In the genomic region with DNA sequence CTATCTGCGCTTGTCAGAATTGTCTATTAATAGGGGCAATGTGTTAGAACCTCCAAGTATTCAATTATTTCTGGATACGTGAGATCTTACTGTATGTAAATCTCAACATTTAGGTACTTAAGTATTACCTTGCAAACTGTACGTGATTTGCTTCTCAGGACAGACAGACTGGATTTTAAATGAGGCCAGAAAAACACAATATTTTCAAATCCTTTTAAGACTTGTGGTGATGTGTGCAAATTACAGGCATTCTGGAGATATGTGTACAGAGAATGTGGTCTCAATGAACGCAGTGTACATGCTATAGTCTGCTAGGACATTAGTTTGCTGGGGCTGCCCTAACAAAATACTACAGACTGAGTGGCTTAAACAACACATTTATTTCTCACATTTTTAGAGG, we compare ENCODE assay signal across 19 cellular contexts. TPM values are rescaled to one million over a fixed set of nuclear protein-coding genes. Genes with fewer than 3 reads are reported as not detected.
DNase-seq lines count a peak whose midpoint lies in the region; ATAC-seq, FAIRE-seq and TF ChIP-seq lines count a peak whose summit lies in the region.
"Had no signal": no experiment of that assay in that cellular context is flagged by ENCODE, and none has a peak within 500 bp of the region (broad histone marks: within the 10 kb centered on the region; RNA-seq: fewer than 3 reads in every experiment).

No MANE protein-coding gene starts in this region.

- H3K4me3 Mint-ChIP-seq in CD4-positive, alpha-beta T cell = no peak overlapping the region
- no peak overlapping the region for H3K4me3 Mint-ChIP-seq in neural progenitor cell
- H3K4me3 Mint-ChIP-seq in naive thymus-derived CD8-positive, alpha-beta T cell = no peak overlapping the region
- H3K4me3 Mint-ChIP-seq: H9 had no signal

- no peaks in the 10 kb centered on the region for H3K9me3 Mint-ChIP-seq in CD4-positive, alpha-beta T cell
- H3K9me3 Mint-ChIP-seq in neural progenitor cell = no peaks in the 10 kb centered on the region
- H3K9me3 Mint-ChIP-seq in naive thymus-derived CD8-positive, alpha-beta T cell = no peaks in the 10 kb centered on the region

- H3K79me1 ChIP-seq in H1 (ENCODE audit: low read depth, low read length) = no peaks in the 10 kb centered on the region

- H3K23ac ChIP-seq in H1 (ENCODE audit: insufficient read length) = no peak overlapping the region

- H3K56ac ChIP-seq in H1 (replicated peaks; ENCODE audit: insufficient read length, low read depth, low read length) = no peak overlapping the region

- H2BK120ac ChIP-seq in H1 (replicated peaks; ENCODE audit: low read depth, low read length) = no peak overlapping the region

- H3K79me2 ChIP-seq in Karpas-422 (ENCODE audit: low read length) (no peaks in the 10 kb centered on the region), H1 (ENCODE audit: control insufficient read depth in 1 of 2, insufficient read depth in 2 of 2, low read length in 2 of 2) (no peaks in the 10 kb centered on the region), neural progenitor cell (ENCODE audit: low read depth) (no peaks in the 10 kb centered on the region)

- H2BK15ac ChIP-seq in H1 (ENCODE audit: low read length) = no peak overlapping the region

- POLR2A ChIA-PET in CD4-positive, alpha-beta T cell (lab: Charles Lee) = interaction anchor here (1.2 kb wide), 1 partner anchor 18 kb away, joined by 4 read pairs; no protein-coding TSS in a partner anchor
- POLR2A ChIA-PET in H1 (lab: Charles Lee; ENCODE audit: partially characterized antibody) = interaction anchor here (1.4 kb wide), 1 partner anchor 96 kb away, joined by 3 read pairs; no protein-coding TSS in a partner anchor
- POLR2A ChIA-PET in naive thymus-derived CD8-positive, alpha-beta T cell (lab: Charles Lee) = no interaction called here

- no peak overlapping the region for H2AK5ac ChIP-seq in H1 (ENCODE audit: low read depth, low read length)

- peak overlapping the region; percentile 23 for H3K27ac Mint-ChIP-seq in CD4-positive, alpha-beta T cell
- no peak overlapping the region for H3K27ac Mint-ChIP-seq in neural progenitor cell
- peak overlapping the region in 1 of 10 donors; percentile 45 for H3K27ac Mint-ChIP-seq in naive thymus-derived CD8-positive, alpha-beta T cell
- H3K27ac Mint-ChIP-seq: H9 had no signal

- no peak overlapping the region for H3K4ac ChIP-seq in H1 (replicated peaks; ENCODE audit: insufficient read length, low read depth, low read length)

- H2AFZ ChIP-seq in Karpas-422 (ENCODE audit: low read length) (no peak overlapping the region), H1 (ENCODE audit: low read length) (no peak overlapping the region), neural progenitor cell (replicated peaks) (no peak overlapping the region)

- no peak overlapping the region for H4K5ac ChIP-seq in H1 (ENCODE audit: insufficient read length, low read depth, low read length)

- no peak overlapping the region for H3K9ac ChIP-seq in Karpas-422 (ENCODE audit: low read length)
- no peak overlapping the region for H3K9ac ChIP-seq in H1 (replicated peaks in 1 of 4; ENCODE audit: extremely low read depth in 1 of 4, low read depth in 3 of 4, low read length in 3 of 4)
- H3K9ac ChIP-seq in neural progenitor cell = no peak overlapping the region

- no peaks in the 10 kb centered on the region for H3K27me3 ChIP-seq in CD4-positive, alpha-beta T cell (ENCODE audit: control insufficient read depth, insufficient read depth, low read length)
- H3K27me3 ChIP-seq in Karpas-422 (ENCODE audit: low read length) (0 out of 2 replicates have a peak, but pooled peaks cover 2% of the 10 kb centered on the region), H1 (replicated peaks in 1 of 4; ENCODE audit: control insufficient read depth in 3 of 4, extremely low read depth in 1 of 4, insufficient read depth in 3 of 4, low read length in 3 of 4) (no peaks in the 10 kb centered on the region; a peak in 2 of 7 replicates), neural progenitor cell (no peaks in the 10 kb centered on the region)
- H3K27me3 ChIP-seq: Peyer's patch had no signal

- TF ChIP-seq EP300 in H1 (IDR thresholded peaks at IDR 0.05; ENCODE audit: borderline replicate concordance in 1 of 2, low read depth in 2 of 2, low read length in 2 of 2) = no peak

- H2BK20ac ChIP-seq in H1 (ENCODE audit: low read length) = peak overlapping the region; percentile 10; the same call in 1 of the 2 replicates

- no peaks in the 10 kb centered on the region; the same call in 1 of the 2 replicates for H3K23me2 ChIP-seq in H1 (ENCODE audit: low read depth, low read length)

- peaks cover 10% of the 10 kb centered on the region for H3F3A ChIP-seq in neural progenitor cell (ENCODE audit: low read depth)

- intact Hi-C loops in CD4-positive, alpha-beta T cell (cut with DNase I, micrococcal nuclease) = loop anchor here in 1 of 2 experiments (2.0 to 5.0 kb wide), 2 partner anchors 57 to 141 kb away; partner anchors contain the start of gene CEP43

- H4K8ac ChIP-seq in H1 (ENCODE audit: extremely low read depth, insufficient read depth, low read length) = no peak overlapping the region

- no peak for TF ChIP-seq POLR2A in H1 (IDR thresholded peaks at IDR 0.05; ENCODE audit: control extremely low read depth in 1 of 2, low read depth in 2 of 2, low read length in 2 of 2)

- no peak overlapping the region for H2BK12ac ChIP-seq in H1 (ENCODE audit: low read depth, low read length)

- no peaks in the 10 kb centered on the region for H4K20me1 ChIP-seq in Karpas-422 (ENCODE audit: insufficient read depth, low read depth, low read length)
- H4K20me1 ChIP-seq in H1 (replicated peaks in 1 of 2; ENCODE audit: control insufficient read depth in 1 of 2, insufficient read depth in 2 of 2, low read length in 2 of 2) = no peaks in the 10 kb centered on the region
- H4K20me1 ChIP-seq in neural progenitor cell (ENCODE audit: low read depth) = no peaks in the 10 kb centered on the region

- no peak for DNase-seq in CD4-positive, alpha-beta T cell
- peak; percentile 53 for DNase-seq in Karpas-422
- DNase-seq in H1 (ENCODE audit: low read depth in 1 of 2, low spot score in 2 of 2) = no peak
- DNase-seq in neural progenitor cell (ENCODE audit: low spot score) = no peak
- DNase-seq in naive thymus-derived CD8-positive, alpha-beta T cell = no peak
- DNase-seq: H9, NCI-H1436 treated with DMSO at 0.1 percent for 48 hours, NCI-H2107, NCI-H446, NCI-H774, Right ventricle myocardium superior had no signal

- 87% methylated on average over 4 of the region's 4 CpGs; no CpG with 5 or more reads in 1 of the 2 experiments for WGBS in H1 (ENCODE audit: extremely low coverage in 1 of 2, insufficient coverage in 1 of 2, insufficient read length in 1 of 2, insufficient replicate concordance in 2 of 2, low coverage in 1 of 2, low lambda C conversion rate in 2 of 2, missing lambda C conversion rate in 1 of 2), 2 experiments

- H3K9me3 ChIP-seq in CD4-positive, alpha-beta T cell (ENCODE audit: control insufficient read depth, low read length) = no peaks in the 10 kb centered on the region
- H3K9me3 ChIP-seq in Karpas-422 (ENCODE audit: low read length) (no peaks in the 10 kb centered on the region), H1 (ENCODE audit: insufficient read depth in 2 of 2, low read depth in 1 of 2, low read length in 1 of 2) (peaks cover 4 to 7% of the 10 kb centered on the region in 2 experiments; a peak in 3 of 4 replicates), neural progenitor cell (ENCODE audit: low read depth) (no peaks in the 10 kb centered on the region)
- H3K9me3 ChIP-seq: A549, Peyer's patch had no signal

- TF ChIP-seq CTCF in CD4-positive, alpha-beta T cell (IDR thresholded peaks at IDR 0.05) = no peak
- TF ChIP-seq CTCF in H1 (IDR thresholded peaks at IDR 0.05; ENCODE audit: control extremely low read depth in 1 of 3, insufficient read depth in 1 of 3, low read depth in 1 of 3, low read length in 3 of 3) (no peak), neural progenitor cell (IDR thresholded peaks at IDR 0.05) (peak; percentile 5)

- H3K4me3 ChIP-seq in Karpas-422 (ENCODE audit: low read length) (no peak overlapping the region), H1 (ENCODE audit: extremely low read depth in 1 of 4, insufficient read depth in 2 of 4, low read depth in 3 of 4, low read length in 4 of 4) (no peak overlapping the region), neural progenitor cell (no peak overlapping the region)
- H3K4me3 ChIP-seq: A549, Peyer's patch had no signal

- H3K9me2 ChIP-seq in Karpas-422 (replicated peaks; ENCODE audit: insufficient read depth, low read length) = no peaks in the 10 kb centered on the region

- peak; percentile 7 for FAIRE-seq in H1 (lab: Jason Lieb, UNC)
- FAIRE-seq: A549, D721Med had no signal

- H2BK5ac ChIP-seq in H1 (ENCODE audit: low read depth, low read length) = no peak overlapping the region

- no peak for TF ChIP-seq RAD21 in H1 (IDR thresholded peaks at IDR 0.05 in 1 of 2, conservative IDR thresholded peaks at IDR 0.05 in 1 of 2; ENCODE audit: low read depth in 2 of 2, low read length in 2 of 2)

- H3K27me3 Mint-ChIP-seq in CD4-positive, alpha-beta T cell = no peaks in the 10 kb centered on the region
- H3K27me3 Mint-ChIP-seq in neural progenitor cell (ENCODE audit: insufficient read depth, low read depth) = peaks cover 10% of the 10 kb centered on the region
- H3K27me3 Mint-ChIP-seq in naive thymus-derived CD8-positive, alpha-beta T cell = peaks cover 0 to 15% (median 10%) of the 10 kb centered on the region in 5 donors

- no peaks in the 10 kb centered on the region for H3K36me3 ChIP-seq in Karpas-422 (ENCODE audit: insufficient read depth, low read length)
- no peaks in the 10 kb centered on the region for H3K36me3 ChIP-seq in H1 (ENCODE audit: control insufficient read depth in 2 of 4, insufficient read depth in 4 of 4, low read length in 3 of 4)
- no peaks in the 10 kb centered on the region for H3K36me3 ChIP-seq in neural progenitor cell
- H3K36me3 ChIP-seq: Peyer's patch had no signal

- no peak overlapping the region for H3K27ac ChIP-seq in CD4-positive, alpha-beta T cell (ENCODE audit: low read depth, low read length)
- H3K27ac ChIP-seq in Karpas-422 (ENCODE audit: low read length) = no peak overlapping the region
- no peak overlapping the region for H3K27ac ChIP-seq in H1 (ENCODE audit: low read depth, low read length)
- H3K27ac ChIP-seq in neural progenitor cell = no peak overlapping the region
- H3K27ac ChIP-seq: A549 had no signal

- H3K14ac ChIP-seq in H1 (ENCODE audit: insufficient read length) = no peak overlapping the region

- CTCF ChIA-PET in CD4-positive, alpha-beta T cell (lab: Charles Lee) = interaction anchor here (1.2 to 1.3 kb wide), 2 partner anchors 10 to 17 kb away, joined by 3 read pairs; partner anchors contain the start of gene CCR6
- CTCF ChIA-PET in H1 (lab: Charles Lee; ENCODE audit: partially characterized antibody) = interaction anchor here (0.5 to 7.2 kb wide), 10 partner anchors 10 to 781 kb away, joined by 3 to 72 read pairs (median 6); partner anchors contain the start of gene RNASET2

- no peak overlapping the region for H3K4me2 ChIP-seq in Karpas-422 (ENCODE audit: low read depth, low read length, poor library complexity, severe bottlenecking)
- H3K4me2 ChIP-seq in H1 (ENCODE audit: insufficient read depth in 1 of 2, low read depth in 2 of 2, low read length in 2 of 2) = no peak overlapping the region
- no peak overlapping the region for H3K4me2 ChIP-seq in neural progenitor cell
- H3K4me2 ChIP-seq: A549 had no signal

- peaks cover 6% of the 10 kb centered on the region for H3K36me3 Mint-ChIP-seq in CD4-positive, alpha-beta T cell (ENCODE audit: low read depth)
- no peaks in the 10 kb centered on the region for H3K36me3 Mint-ChIP-seq in neural progenitor cell
- H3K36me3 Mint-ChIP-seq in naive thymus-derived CD8-positive, alpha-beta T cell = no peaks in the 10 kb centered on the region

- no peak for ATAC-seq in CD4-positive, alpha-beta T cell (ENCODE audit: poor library complexity)
- no peak for ATAC-seq in naive thymus-derived CD8-positive, alpha-beta T cell
- ATAC-seq in GM18867 (IDR thresholded peaks at IDR 0.05; ENCODE audit: unreplicated experiment) = no peak
- ATAC-seq in HG03045 (IDR thresholded peaks at IDR 0.05; ENCODE audit: unreplicated experiment) = no peak
- ATAC-seq: A549, SK-N-SH treated with all-trans-retinoic acid at 6 μM for 48 hours had no signal

- H3K4me1 ChIP-seq in Karpas-422 (ENCODE audit: low read length) (peaks cover 7% of the 10 kb centered on the region), H1 (replicated peaks in 1 of 4; ENCODE audit: control insufficient read depth in 3 of 4, insufficient read depth in 4 of 4, low read length in 3 of 4) (peaks cover 0 to 12% (median 8%) of the 10 kb centered on the region in 4 experiments; a peak in 5 of 7 replicates), neural progenitor cell (peaks cover 14% of the 10 kb centered on the region)
- H3K4me1 ChIP-seq: A549 had no signal

- H3K18ac ChIP-seq in H1 (ENCODE audit: extremely low read depth, low read length) = no peak overlapping the region

- no peak overlapping the region for H4K91ac ChIP-seq in H1 (replicated peaks; ENCODE audit: insufficient read length, low read length)

- peaks cover 42% of the 10 kb centered on the region for H3K4me1 Mint-ChIP-seq in CD4-positive, alpha-beta T cell (ENCODE audit: low read depth)
- H3K4me1 Mint-ChIP-seq in neural progenitor cell = peaks cover 22% of the 10 kb centered on the region
- H3K4me1 Mint-ChIP-seq in naive thymus-derived CD8-positive, alpha-beta T cell = peaks cover 0 to 33% (median 7%) of the 10 kb centered on the region in 4 donors

RNA-seq across cellular contexts. Expression of gene CCR6, which starts 16.9 kb away (rescaled TPM):
- total RNA-seq in CD4-positive, alpha-beta T cell = 10 to 100 TPM; 13.6 to 15.9 TPM
- total RNA-seq in Karpas-422 (2014; rRNA removed; shearing (Covaris generic); ENCODE audit: low replicate concordance) = not detected in 2 replicates
- not detected in 2 replicates for total RNA-seq in H1 (2021; fragmentation: NEBNext Ultra II Directional; extraction: Animal tissue kit (Norgen Biotek cat#: 25700))
- polyA plus RNA-seq in H1 (2011; rRNA removed) = 0.06 and 0.27 TPM in 2 replicates
- not detected for polyA plus RNA-seq in H1 (2011; cell fraction: cytosol; rRNA removed)
- not detected for polyA plus RNA-seq in H1 (2011; cell fraction: nucleus; rRNA removed)
- not detected in 4 replicates for polyA plus RNA-seq in H1 (2012, experiment 1 of 2)
- not detected for polyA plus RNA-seq in H1 (2012, experiment 2 of 2)
- polyA plus RNA-seq in H1 (2013, experiment 1 of 2) = not detected
- polyA plus RNA-seq in H1 (2013, experiment 2 of 2) = not detected
- not detected in 2 replicates for polyA minus RNA-seq in H1 (2011; rRNA and poly(A)+ RNA removed)
- polyA minus RNA-seq in H1 (2011; cell fraction: cytosol; rRNA and poly(A)+ RNA removed) = not detected
- not detected for polyA minus RNA-seq in H1 (2011; cell fraction: nucleus; rRNA and poly(A)+ RNA removed)
- not detected in 2 replicates for total RNA-seq in neural progenitor cell (ENCODE audit: low replicate concordance)
- total RNA-seq in naive thymus-derived CD8-positive, alpha-beta T cell = 1 to 10 TPM in 1 of 2 experiments, under 1 TPM in 1; 0.10 to 1.1 TPM
- polyA plus RNA-seq in naive thymus-derived CD8-positive, alpha-beta T cell = under 1 TPM; 0.26 to 0.51 (median 0.27) TPM
- total RNA-seq: Daoy, H9, Right ventricle myocardium superior had no signal

RNA-seq across cellular contexts. Expression of gene GPR31, which starts 18.0 kb away (rescaled TPM):
- not detected for total RNA-seq in CD4-positive, alpha-beta T cell
- total RNA-seq in Karpas-422 (2014; rRNA removed; shearing (Covaris generic); ENCODE audit: low replicate concordance) = not detected in 2 replicates
- not detected in 2 replicates for total RNA-seq in H1 (2021; fragmentation: NEBNext Ultra II Directional; extraction: Animal tissue kit (Norgen Biotek cat#: 25700))
- polyA plus RNA-seq in H1 (2011; rRNA removed) = not detected in 2 replicates
- polyA plus RNA-seq in H1 (2011; cell fraction: cytosol; rRNA removed) = not detected
- not detected for polyA plus RNA-seq in H1 (2011; cell fraction: nucleus; rRNA removed)
- polyA plus RNA-seq in H1 (2012, experiment 1 of 2) = not detected in 4 replicates
- not detected for polyA plus RNA-seq in H1 (2012, experiment 2 of 2)
- polyA plus RNA-seq in H1 (2013, experiment 1 of 2) = not detected
- polyA plus RNA-seq in H1 (2013, experiment 2 of 2) = not detected
- not detected in 2 replicates for polyA minus RNA-seq in H1 (2011; rRNA and poly(A)+ RNA removed)
- not detected for polyA minus RNA-seq in H1 (2011; cell fraction: cytosol; rRNA and poly(A)+ RNA removed)
- not detected for polyA minus RNA-seq in H1 (2011; cell fraction: nucleus; rRNA and poly(A)+ RNA removed)
- not detected in 2 replicates for total RNA-seq in neural progenitor cell (ENCODE audit: low replicate concordance)
- total RNA-seq in naive thymus-derived CD8-positive, alpha-beta T cell = not detected
- polyA plus RNA-seq in naive thymus-derived CD8-positive, alpha-beta T cell = not detected
- total RNA-seq: Daoy, H9, HT1080, Peyer's patch, Right ventricle myocardium superior had no signal
- polyA plus RNA-seq: A549 had no signal

Comparison
In these comparisons a context has a peak if more than half of its experiments do, and no peak if none do; other contexts are left out.
1. RNA of gene CCR6, which starts 16.9 kb away (total RNA-seq): 13.6 to 15.9 TPM in CD4-positive, alpha-beta T cell; 0.10 to 1.1 TPM in naive thymus-derived CD8-positive, alpha-beta T cell, not detected in Karpas-422, not detected in H1 and not detected in neural progenitor cell; every median in the first group is over 4 times any median in the second.